Comparison of ENCODE assay signal across 18 cellular contexts in the genomic region with DNA sequence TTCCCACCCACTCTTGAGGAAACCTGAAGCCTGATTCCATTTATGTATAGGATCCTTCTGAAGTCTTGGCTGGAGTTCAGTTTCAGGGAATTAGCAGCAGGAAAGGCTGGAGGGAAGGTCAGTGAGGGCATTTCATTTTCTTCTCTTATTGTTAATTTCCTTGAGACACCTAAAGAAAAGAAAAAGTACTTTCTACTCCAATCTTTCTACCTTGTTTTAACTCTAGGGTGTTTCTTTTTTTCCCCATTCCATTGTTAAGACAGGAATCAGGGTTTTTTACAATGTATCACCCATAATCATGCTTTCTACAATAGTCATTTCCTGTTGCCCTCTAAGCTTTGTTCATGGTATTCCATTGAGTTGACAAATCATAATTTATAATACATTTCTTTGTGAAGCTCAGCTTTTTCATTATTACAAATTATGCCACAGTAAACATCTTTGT. TPM values are rescaled to one million over a fixed set of nuclear protein-coding genes. Genes with fewer than 3 reads are reported as not detected.
DNase-seq lines count a peak whose midpoint lies in the region; ATAC-seq and TF ChIP-seq lines count a peak whose summit lies in the region.
"Had no signal": no experiment of that assay in that cellular context is flagged by ENCODE, and none has a peak within 500 bp of the region (broad histone marks: within the 10 kb centered on the region; RNA-seq: fewer than 3 reads in every experiment).

No MANE protein-coding gene starts in this region.

- TF ChIP-seq CTCF in choroid plexus epithelial cell (conservative IDR thresholded peaks at IDR 0.05; ENCODE audit: low read depth, low read length) (no peak), left lung (IDR thresholded peaks at IDR 0.05) (no peak), BE2C (IDR thresholded peaks at IDR 0.05; ENCODE audit: low read depth, low read length) (no peak)

- H3K27me3 ChIP-seq in left lung (no peaks in the 10 kb centered on the region), BE2C (no peaks in the 10 kb centered on the region)
- H3K27me3 ChIP-seq: BLaER1, uterus had no signal

- no peak overlapping the region for H3K4me3 ChIP-seq in choroid plexus epithelial cell (ENCODE audit: low read depth, low read length)
- H3K4me3 ChIP-seq in left lung: no peak overlapping the region
- H3K4me3 ChIP-seq in BE2C (ENCODE audit: low read depth, low read length): no peak overlapping the region
- H3K4me3 ChIP-seq: BLaER1, uterus had no signal

- ATAC-seq in left lung: peak; percentile 24
- no peak for ATAC-seq in GM19463 (IDR thresholded peaks at IDR 0.05; ENCODE audit: unreplicated experiment)
- ATAC-seq: left cardiac atrium had no signal

- H3K9me3 ChIP-seq in left lung: no peaks in the 10 kb centered on the region
- H3K9me3 ChIP-seq in BE2C: no peaks in the 10 kb centered on the region
- H3K9me3 ChIP-seq: uterus had no signal

- no peaks in the 10 kb centered on the region for H3K36me3 ChIP-seq in left lung
- H3K36me3 ChIP-seq in BE2C: no peaks in the 10 kb centered on the region
- H3K36me3 ChIP-seq: uterus had no signal

- peak; percentile 72 for DNase-seq in AG08395 (ENCODE audit: low spot score)
- DNase-seq in LoVo (ENCODE audit: low spot score): peak; percentile 17
- DNase-seq in choroid plexus epithelial cell (ENCODE audit: low read depth): peak; percentile 68
- DNase-seq in left lung: no peak
- DNase-seq in C1 segment of cervical spinal cord (lab: John Stamatoyannopoulos, UW): no peak
- DNase-seq in BE2C: no peak
- DNase-seq in GM19240 (ENCODE audit: insufficient read length, low spot score): no peak
- DNase-seq: activated CD4-positive, alpha-beta T cell treated with anti-CD3 and anti-CD28 coated beads, Interleukin-2, amount 10 ng/mL, durations not matched to agents 7 days and 5 days; caudate nucleus; Karpas-422; left cardiac atrium; NCI-H2107; stimulated activated CD4-positive, alpha-beta T cell treated with anti-CD3 and anti-CD28 coated beads, Interleukin-15, amount 100 ng/mL, for 24 hours; stimulated activated CD8-positive, alpha-beta memory T cell treated with anti-CD3 and anti-CD28 coated beads, Interleukin-4, amount 100 ng/mL, for 48 hours; T-helper 1 cell; uterus had no signal

- intact Hi-C loops in left lung (cut with DNase I): no loop called here

- no peak overlapping the region for H3K27ac ChIP-seq in left lung
- H3K27ac ChIP-seq: BLaER1, uterus had no signal

- H3K4me1 ChIP-seq in left lung (peaks cover 0 to 13% of the 10 kb centered on the region in 2 donors), BE2C (no peaks in the 10 kb centered on the region)
- H3K4me1 ChIP-seq: BLaER1, uterus had no signal

RNA-seq across cellular contexts. Expression of gene SNRPE, which starts 27.4 kb away (rescaled TPM):
- total RNA-seq in left lung: 10 to 100 TPM; 75.0 to 97.7 TPM
- 381 TPM for polyA plus RNA-seq in BE2C (2012; ENCODE audit: insufficient read depth, insufficient read length, low read depth)

Comparison
In these comparisons a context has a peak if more than half of its experiments do, and no peak if none do; other contexts are left out.
1. DNase-seq: peak in AG08395 (single experiment), LoVo (single experiment) and choroid plexus epithelial cell (single experiment); none in left lung (0 of 2), C1 segment of cervical spinal cord (0 of 14), BE2C (single experiment) and GM19240 (single experiment).